Comparison of ENCODE assay signal across 17 cellular contexts in genomic region chr4:163568835-163569234, GRCh38.
DNase-seq lines count a peak whose midpoint lies in the region; ATAC-seq lines count a peak whose summit lies in the region.
"Had no signal": no experiment of that assay in that cellular context is flagged by ENCODE, and none has a peak within 500 bp of the region (broad histone marks: within the 10 kb centered on the region; RNA-seq: fewer than 3 reads in every experiment).

No MANE protein-coding gene starts in this region.

- peaks cover 35% of the 10 kb centered on the region for H3K36me3 Mint-ChIP-seq in IgD-negative memory B cell
- no peaks in the 10 kb centered on the region for H3K36me3 Mint-ChIP-seq in activated T-helper 1 cell treated with anti-CD3 and anti-CD28 coated beads, Interleukin-12 subunit alpha, Interleukin-12 subunit beta, Interleukin-2, Interleukin-4 antibody, amounts not matched to agents 30 ng/mL and 10 ng/mL and 1 ng/mL, durations not matched to agents 14 hours and 24 hours and 36 hours (ENCODE audit: low read depth)

- intact Hi-C loops in activated T-helper 1 cell treated with anti-CD3 and anti-CD28 coated beads, Interleukin-12 subunit alpha, Interleukin-12 subunit beta, Interleukin-2, Interleukin-4 antibody, amounts not matched to agents 30 ng/mL and 10 ng/mL and 1 ng/mL, durations not matched to agents 14 hours and 24 hours and 36 hours (cut with micrococcal nuclease) = no loop called here

- H3K9me3 Mint-ChIP-seq in IgD-negative memory B cell = peaks cover 0 to 11% (median 4%) of the 10 kb centered on the region in 3 donors
- no peaks in the 10 kb centered on the region for H3K9me3 Mint-ChIP-seq in activated T-helper 1 cell treated with anti-CD3 and anti-CD28 coated beads, Interleukin-12 subunit alpha, Interleukin-12 subunit beta, Interleukin-2, Interleukin-4 antibody, amounts not matched to agents 30 ng/mL and 10 ng/mL and 1 ng/mL, durations not matched to agents 14 hours and 24 hours and 36 hours
- H3K9me3 Mint-ChIP-seq: activated CD8-positive, alpha-beta T cell treated with anti-CD3 and anti-CD28 coated beads for 36 hours; endodermal cell; stimulated activated naive CD8-positive, alpha-beta T cell treated with anti-CD3 and anti-CD28 coated beads, Interleukin-15, amount 100 ng/mL, for 72 hours had no signal

- peaks cover 49 to 62% (median 56%) of the 10 kb centered on the region in 3 donors for H3K4me1 Mint-ChIP-seq in IgD-negative memory B cell
- no peaks in the 10 kb centered on the region for H3K4me1 Mint-ChIP-seq in activated T-helper 1 cell treated with anti-CD3 and anti-CD28 coated beads, Interleukin-12 subunit alpha, Interleukin-12 subunit beta, Interleukin-2, Interleukin-4 antibody, amounts not matched to agents 30 ng/mL and 10 ng/mL and 1 ng/mL, durations not matched to agents 14 hours and 24 hours and 36 hours (ENCODE audit: low read depth)
- H3K4me1 Mint-ChIP-seq: stimulated activated naive CD8-positive, alpha-beta T cell treated with anti-CD3 and anti-CD28 coated beads, Interleukin-15, amount 100 ng/mL, for 72 hours had no signal

- peak overlapping the region; percentile 46 to 83 (median 80) for H3K27ac Mint-ChIP-seq in IgD-negative memory B cell
- H3K27ac Mint-ChIP-seq in activated T-helper 1 cell treated with anti-CD3 and anti-CD28 coated beads, Interleukin-12 subunit alpha, Interleukin-12 subunit beta, Interleukin-2, Interleukin-4 antibody, amounts not matched to agents 30 ng/mL and 10 ng/mL and 1 ng/mL, durations not matched to agents 14 hours and 24 hours and 36 hours = no peak overlapping the region
- H3K27ac Mint-ChIP-seq: activated CD8-positive, alpha-beta T cell treated with anti-CD3 and anti-CD28 coated beads for 36 hours; endodermal cell; stimulated activated naive CD8-positive, alpha-beta T cell treated with anti-CD3 and anti-CD28 coated beads, Interleukin-15, amount 100 ng/mL, for 72 hours had no signal

- no peak for DNase-seq in activated CD4-positive, alpha-beta T cell treated with anti-CD3 and anti-CD28 coated beads, Interleukin-2, amount 50 U/mL, for 1 hour
- DNase-seq in activated T-helper 1 cell treated with anti-CD3 and anti-CD28 coated beads, Interleukin-12 subunit alpha, Interleukin-12 subunit beta, Interleukin-2, Interleukin-4 antibody, amounts not matched to agents 30 ng/mL and 10 ng/mL and 1 ng/mL, durations not matched to agents 14 hours and 24 hours and 36 hours (ENCODE audit: low spot score) = no peak
- no peak for DNase-seq in NCI-H146 (lab: John Stamatoyannopoulos, UW)
- DNase-seq in DMS53 (lab: John Stamatoyannopoulos, UW) = no peak
- DNase-seq: activated CD8-positive, alpha-beta T cell treated with anti-CD3 and anti-CD28 coated beads for 36 hours; endodermal cell; kidney glomerular epithelial cell; MG63; naive thymus-derived CD8-positive, alpha-beta T cell; RPMI8226; stimulated activated CD4-positive, alpha-beta T cell treated with anti-CD3 and anti-CD28 coated beads, Interleukin-4, amount 100 ng/mL, for 4 hours; stimulated activated naive CD8-positive, alpha-beta T cell treated with anti-CD3 and anti-CD28 coated beads, Interleukin-15, amount 100 ng/mL, for 72 hours; T-helper 9 cell had no signal

- peak overlapping the region in 3 of 4 donors; percentile 9 to 68 (median 65) for H3K4me3 Mint-ChIP-seq in IgD-negative memory B cell
- no peak overlapping the region for H3K4me3 Mint-ChIP-seq in activated T-helper 1 cell treated with anti-CD3 and anti-CD28 coated beads, Interleukin-12 subunit alpha, Interleukin-12 subunit beta, Interleukin-2, Interleukin-4 antibody, amounts not matched to agents 30 ng/mL and 10 ng/mL and 1 ng/mL, durations not matched to agents 14 hours and 24 hours and 36 hours
- H3K4me3 Mint-ChIP-seq: activated CD8-positive, alpha-beta T cell treated with anti-CD3 and anti-CD28 coated beads for 36 hours; endodermal cell; naive thymus-derived CD8-positive, alpha-beta T cell; stimulated activated naive CD8-positive, alpha-beta T cell treated with anti-CD3 and anti-CD28 coated beads, Interleukin-15, amount 100 ng/mL, for 72 hours had no signal

- ATAC-seq in GM18861 (IDR thresholded peaks at IDR 0.05; ENCODE audit: unreplicated experiment) = peak; percentile 79
- ATAC-seq in GM21447 (IDR thresholded peaks at IDR 0.05; ENCODE audit: unreplicated experiment) = peak; percentile 70
- peak; percentile 90 for ATAC-seq in HG02981 (IDR thresholded peaks at IDR 0.05; ENCODE audit: unreplicated experiment)
- ATAC-seq: activated CD8-positive, alpha-beta T cell treated with anti-CD3 and anti-CD28 coated beads for 36 hours; naive thymus-derived CD8-positive, alpha-beta T cell; stimulated activated naive CD8-positive, alpha-beta T cell treated with anti-CD3 and anti-CD28 coated beads, Interleukin-15, amount 100 ng/mL, for 72 hours had no signal

- no peaks in the 10 kb centered on the region for H3K27me3 Mint-ChIP-seq in IgD-negative memory B cell
- H3K27me3 Mint-ChIP-seq in activated T-helper 1 cell treated with anti-CD3 and anti-CD28 coated beads, Interleukin-12 subunit alpha, Interleukin-12 subunit beta, Interleukin-2, Interleukin-4 antibody, amounts not matched to agents 30 ng/mL and 10 ng/mL and 1 ng/mL, durations not matched to agents 14 hours and 24 hours and 36 hours (ENCODE audit: insufficient read depth) = no peaks in the 10 kb centered on the region
- H3K27me3 Mint-ChIP-seq: activated CD8-positive, alpha-beta T cell treated with anti-CD3 and anti-CD28 coated beads for 36 hours; stimulated activated naive CD8-positive, alpha-beta T cell treated with anti-CD3 and anti-CD28 coated beads, Interleukin-15, amount 100 ng/mL, for 72 hours had no signal
